In genomic region chr10:123967626-123968243, GRCh38 we compare ENCODE assay signal across 8 cellular contexts.
DNase-seq lines count a peak whose midpoint lies in the region; ATAC-seq and TF ChIP-seq lines count a peak whose summit lies in the region.

No MANE protein-coding gene starts in this region.

- H3K9ac ChIP-seq in neural cell (ENCODE audit: low read length), result no peak overlapping the region

- no peaks in the 10 kb centered on the region for H3K9me2 ChIP-seq in neural cell (ENCODE audit: insufficient read depth, low read length)

- H3F3A ChIP-seq in neural cell (ENCODE audit: insufficient read depth, low read length, poor library complexity, severe bottlenecking), result no peaks in the 10 kb centered on the region

- TF ChIP-seq CTCF in GM12865 (IDR thresholded peaks at IDR 0.05; ENCODE audit: insufficient read depth, low read depth, low read length, missing control alignments), result peak; percentile 92
- TF ChIP-seq CTCF in neural cell (IDR thresholded peaks at IDR 0.05; ENCODE audit: poor library complexity, severe bottlenecking), result peak; percentile 95
- TF ChIP-seq CTCF in type B pancreatic cell (conservative IDR thresholded peaks at IDR 0.05), result peak; percentile 95

- no peaks in the 10 kb centered on the region for H4K20me1 ChIP-seq in neural cell (ENCODE audit: insufficient read depth)

- no peaks in the 10 kb centered on the region for H3K36me3 Mint-ChIP-seq in type B pancreatic cell

- H3K4me2 ChIP-seq in neural cell (ENCODE audit: low read length), result no peak overlapping the region

- H3K4me3 Mint-ChIP-seq in type B pancreatic cell, result no peak overlapping the region

- ATAC-seq in HG02588 (IDR thresholded peaks at IDR 0.05; ENCODE audit: unreplicated experiment), result no peak

- no peak for TF ChIP-seq EP300 in neural cell (conservative IDR thresholded peaks at IDR 0.05; ENCODE audit: poor library complexity, severe bottlenecking)

- H3K9me3 ChIP-seq in neural cell (ENCODE audit: low read length), result no peaks in the 10 kb centered on the region

- no peaks in the 10 kb centered on the region for H3K36me3 ChIP-seq in neural cell (ENCODE audit: insufficient read depth, low read length)

- H2AFZ ChIP-seq in neural cell (ENCODE audit: low read depth, low read length), result no peak overlapping the region

- DNase-seq in 8988T (peak; percentile 86), GM12865 (ENCODE audit: low read depth) (peak; percentile 61), NCI-H2171 (lab: John Stamatoyannopoulos, UW) (peak; percentile 37), fibroblast of peridontal ligament (ENCODE audit: extremely low read depth) (peak; percentile 72), type B pancreatic cell (ENCODE audit: extremely low spot score, unreplicated experiment) (peak; percentile 79)
- peak; percentile 84 for DNase-seq in activated CD8-positive, alpha-beta memory T cell treated with anti-CD3 and anti-CD28 coated beads, Interleukin-2, amount 50 U/mL, for 48 hours

- H3K27ac ChIP-seq in neural cell (ENCODE audit: low read length), result no peak overlapping the region

- TF ChIP-seq RAD21 in neural cell (conservative IDR thresholded peaks at IDR 0.05), result peak; percentile 99

- H3K4me1 Mint-ChIP-seq in type B pancreatic cell (ENCODE audit: unreplicated experiment), result peaks cover 18% of the 10 kb centered on the region

- H3K27me3 ChIP-seq in neural cell (ENCODE audit: insufficient read depth, low read depth, low read length), result peaks cover 28% of the 10 kb centered on the region

- H3K79me2 ChIP-seq in neural cell (replicated peaks; ENCODE audit: insufficient read depth, low read length), result no peaks in the 10 kb centered on the region

- H3K4me3 ChIP-seq in GM12865 (ENCODE audit: low read depth, low read length) (no peak overlapping the region), neural cell (ENCODE audit: low read length) (no peak overlapping the region)

- H3K9me3 Mint-ChIP-seq in type B pancreatic cell, result no peaks in the 10 kb centered on the region

- H3K27ac Mint-ChIP-seq in type B pancreatic cell, result no peak overlapping the region

- H3K27me3 Mint-ChIP-seq in type B pancreatic cell, result peaks cover 63% of the 10 kb centered on the region

TF ChIP-seq in neural cell, 6 proteins besides CTCF, POLR2A, EP300 and RAD21:
- TF ChIP-seq EZH2 (IDR thresholded peaks at IDR 0.05; ENCODE audit: borderline replicate concordance, insufficient read depth, low read length, poor library complexity, severe bottlenecking), result no peak
- no peak for TF ChIP-seq MXI1 (conservative IDR thresholded peaks at IDR 0.05; ENCODE audit: poor library complexity, severe bottlenecking)
- TF ChIP-seq SMC3 (conservative IDR thresholded peaks at IDR 0.05; ENCODE audit: poor library complexity), result peak; percentile 100
- no peak for TF ChIP-seq TAF1 (IDR thresholded peaks at IDR 0.05; ENCODE audit: low read depth)
- TF ChIP-seq, protein P1, sequence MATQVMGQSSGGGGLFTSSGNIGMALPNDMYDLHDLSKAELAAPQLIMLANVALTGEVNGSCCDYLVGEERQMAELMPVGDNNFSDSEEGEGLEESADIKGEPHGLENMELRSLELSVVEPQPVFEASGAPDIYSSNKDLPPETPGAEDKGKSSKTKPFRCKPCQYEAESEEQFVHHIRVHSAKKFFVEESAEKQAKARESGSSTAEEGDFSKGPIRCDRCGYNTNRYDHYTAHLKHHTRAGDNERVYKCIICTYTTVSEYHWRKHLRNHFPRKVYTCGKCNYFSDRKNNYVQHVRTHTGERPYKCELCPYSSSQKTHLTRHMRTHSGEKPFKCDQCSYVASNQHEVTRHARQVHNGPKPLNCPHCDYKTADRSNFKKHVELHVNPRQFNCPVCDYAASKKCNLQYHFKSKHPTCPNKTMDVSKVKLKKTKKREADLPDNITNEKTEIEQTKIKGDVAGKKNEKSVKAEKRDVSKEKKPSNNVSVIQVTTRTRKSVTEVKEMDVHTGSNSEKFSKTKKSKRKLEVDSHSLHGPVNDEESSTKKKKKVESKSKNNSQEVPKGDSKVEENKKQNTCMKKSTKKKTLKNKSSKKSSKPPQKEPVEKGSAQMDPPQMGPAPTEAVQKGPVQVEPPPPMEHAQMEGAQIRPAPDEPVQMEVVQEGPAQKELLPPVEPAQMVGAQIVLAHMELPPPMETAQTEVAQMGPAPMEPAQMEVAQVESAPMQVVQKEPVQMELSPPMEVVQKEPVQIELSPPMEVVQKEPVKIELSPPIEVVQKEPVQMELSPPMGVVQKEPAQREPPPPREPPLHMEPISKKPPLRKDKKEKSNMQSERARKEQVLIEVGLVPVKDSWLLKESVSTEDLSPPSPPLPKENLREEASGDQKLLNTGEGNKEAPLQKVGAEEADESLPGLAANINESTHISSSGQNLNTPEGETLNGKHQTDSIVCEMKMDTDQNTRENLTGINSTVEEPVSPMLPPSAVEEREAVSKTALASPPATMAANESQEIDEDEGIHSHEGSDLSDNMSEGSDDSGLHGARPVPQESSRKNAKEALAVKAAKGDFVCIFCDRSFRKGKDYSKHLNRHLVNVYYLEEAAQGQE (IDR thresholded peaks at IDR 0.05; ENCODE audit: borderline replicate concordance), result no peak
- TF ChIP-seq POLR2AphosphoS5 (IDR thresholded peaks at IDR 0.05), result no peak
